ENCODE assay signal across 1 cellular context in genomic region chr11:67379061-67380058, GRCh38.
TF ChIP-seq lines count a peak whose summit lies in the region.

No MANE protein-coding gene starts in this region.

TF ChIP-seq in K562, 482 proteins besides CTCF, POLR2A, EP300 and RAD21 (continues in another document):
- TF ChIP-seq ZKSCAN1 (IDR thresholded peaks at IDR 0.05; ENCODE audit: low read depth, low read length): no peak
- TF ChIP-seq FOXO4 (CRISPR knock-in tag; IDR thresholded peaks at IDR 0.05): peak; percentile 75; the same call in 1 of the 2 replicates
- peak; percentile 52 for TF ChIP-seq HMGN3 (IDR thresholded peaks at IDR 0.05; ENCODE audit: borderline replicate concordance, extremely low read depth, insufficient read length, low read depth, low read length)
- TF ChIP-seq, protein P1, sequence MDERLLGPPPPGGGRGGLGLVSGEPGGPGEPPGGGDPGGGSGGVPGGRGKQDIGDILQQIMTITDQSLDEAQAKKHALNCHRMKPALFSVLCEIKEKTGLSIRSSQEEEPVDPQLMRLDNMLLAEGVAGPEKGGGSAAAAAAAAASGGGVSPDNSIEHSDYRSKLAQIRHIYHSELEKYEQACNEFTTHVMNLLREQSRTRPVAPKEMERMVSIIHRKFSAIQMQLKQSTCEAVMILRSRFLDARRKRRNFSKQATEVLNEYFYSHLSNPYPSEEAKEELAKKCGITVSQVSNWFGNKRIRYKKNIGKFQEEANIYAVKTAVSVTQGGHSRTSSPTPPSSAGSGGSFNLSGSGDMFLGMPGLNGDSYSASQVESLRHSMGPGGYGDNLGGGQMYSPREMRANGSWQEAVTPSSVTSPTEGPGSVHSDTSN (CRISPR knock-in tag; IDR thresholded peaks at IDR 0.05; ENCODE audit: low read depth): no peak
- TF ChIP-seq, protein P1 (tag; conservative IDR thresholded peaks at IDR 0.05; ENCODE audit: low read depth): 0 out of 2 replicates have a peak, but pooled peaks have one; percentile 26
- TF ChIP-seq CTBP1 (IDR thresholded peaks at IDR 0.05; ENCODE audit: borderline replicate concordance): peak; percentile 75; the same call in 1 of the 2 replicates
- TF ChIP-seq FOXK1 (CRISPR knock-in tag; IDR thresholded peaks at IDR 0.05; ENCODE audit: borderline replicate concordance): no peak
- TF ChIP-seq MAFK (IDR thresholded peaks at IDR 0.05; ENCODE audit: low read length): peak; percentile 80
- TF ChIP-seq ZNF12 (CRISPR knock-in tag; IDR thresholded peaks at IDR 0.05): no peak
- peak; percentile 85 for TF ChIP-seq ATF3 (IDR thresholded peaks at IDR 0.05)
- no peak for TF ChIP-seq ATF3 (CRISPR knock-in tag; conservative IDR thresholded peaks at IDR 0.05)
- no peak for TF ChIP-seq CBX1 (IDR thresholded peaks at IDR 0.05; ENCODE audit: low read depth)
- TF ChIP-seq MITF (IDR thresholded peaks at IDR 0.05): no peak
- TF ChIP-seq C11orf30 (IDR thresholded peaks at IDR 0.05; ENCODE audit: low read depth): peak; percentile 92
- peak; percentile 69 for TF ChIP-seq JUN (IDR thresholded peaks at IDR 0.05; ENCODE audit: borderline replicate concordance, low read depth, low read length)
- TF ChIP-seq JUN (CRISPR knock-in tag; IDR thresholded peaks at IDR 0.05; ENCODE audit: borderline replicate concordance): no peak
- peak; percentile 69 for TF ChIP-seq MTA1 (IDR thresholded peaks at IDR 0.05; ENCODE audit: borderline replicate concordance)
- no peak; the same call in 1 of the 2 replicates for TF ChIP-seq MBD2 (IDR thresholded peaks at IDR 0.05; ENCODE audit: borderline replicate concordance, low read depth)
- TF ChIP-seq ZBTB11 (CRISPR knock-in tag; IDR thresholded peaks at IDR 0.05): 0 out of 6 replicates have a peak, but pooled peaks of 1 of the 3 experiments have one; percentile 18
- TF ChIP-seq SMARCE1 (IDR thresholded peaks at IDR 0.05): peak; percentile 89
- TF ChIP-seq, protein P2, sequence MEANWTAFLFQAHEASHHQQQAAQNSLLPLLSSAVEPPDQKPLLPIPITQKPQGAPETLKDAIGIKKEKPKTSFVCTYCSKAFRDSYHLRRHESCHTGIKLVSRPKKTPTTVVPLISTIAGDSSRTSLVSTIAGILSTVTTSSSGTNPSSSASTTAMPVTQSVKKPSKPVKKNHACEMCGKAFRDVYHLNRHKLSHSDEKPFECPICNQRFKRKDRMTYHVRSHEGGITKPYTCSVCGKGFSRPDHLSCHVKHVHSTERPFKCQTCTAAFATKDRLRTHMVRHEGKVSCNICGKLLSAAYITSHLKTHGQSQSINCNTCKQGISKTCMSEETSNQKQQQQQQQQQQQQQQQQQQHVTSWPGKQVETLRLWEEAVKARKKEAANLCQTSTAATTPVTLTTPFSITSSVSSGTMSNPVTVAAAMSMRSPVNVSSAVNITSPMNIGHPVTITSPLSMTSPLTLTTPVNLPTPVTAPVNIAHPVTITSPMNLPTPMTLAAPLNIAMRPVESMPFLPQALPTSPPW (CRISPR knock-in tag; IDR thresholded peaks at IDR 0.05): peak; percentile 52; the same call in 1 of the 2 replicates
- TF ChIP-seq NR1H2 (CRISPR knock-in tag; IDR thresholded peaks at IDR 0.05): 0 out of 2 replicates have a peak, but pooled peaks have one; percentile 43
- TF ChIP-seq RBM34 (IDR thresholded peaks at IDR 0.05; ENCODE audit: borderline replicate concordance, insufficient read depth, low read length): no peak
- no peak for TF ChIP-seq ZNF75A (CRISPR knock-in tag; IDR thresholded peaks at IDR 0.05)
- TF ChIP-seq RNF2 (IDR thresholded peaks at IDR 0.05): 0 out of 2 replicates have a peak, but pooled peaks have one; percentile 30
- TF ChIP-seq ZNF165 (CRISPR knock-in tag; IDR thresholded peaks at IDR 0.05; ENCODE audit: borderline replicate concordance): 0 out of 2 replicates have a peak, but pooled peaks have one; percentile 18
- peak; percentile 86 for TF ChIP-seq DPF2 (IDR thresholded peaks at IDR 0.05)
- no peak for TF ChIP-seq ZFP91 (CRISPR knock-in tag; IDR thresholded peaks at IDR 0.05)
- TF ChIP-seq ZNF316 (IDR thresholded peaks at IDR 0.05): peak; percentile 87
- no peak for TF ChIP-seq WHSC1 (IDR thresholded peaks at IDR 0.05; ENCODE audit: low read length)
- no peak for TF ChIP-seq RB1 (IDR thresholded peaks at IDR 0.05; ENCODE audit: low read depth)
- TF ChIP-seq KLF1 (tag; IDR thresholded peaks at IDR 0.05): peak; percentile 18; the same call in 1 of the 2 replicates
- peak; percentile 90 for TF ChIP-seq ERF (CRISPR knock-in tag; IDR thresholded peaks at IDR 0.05)
- TF ChIP-seq, protein P3, sequence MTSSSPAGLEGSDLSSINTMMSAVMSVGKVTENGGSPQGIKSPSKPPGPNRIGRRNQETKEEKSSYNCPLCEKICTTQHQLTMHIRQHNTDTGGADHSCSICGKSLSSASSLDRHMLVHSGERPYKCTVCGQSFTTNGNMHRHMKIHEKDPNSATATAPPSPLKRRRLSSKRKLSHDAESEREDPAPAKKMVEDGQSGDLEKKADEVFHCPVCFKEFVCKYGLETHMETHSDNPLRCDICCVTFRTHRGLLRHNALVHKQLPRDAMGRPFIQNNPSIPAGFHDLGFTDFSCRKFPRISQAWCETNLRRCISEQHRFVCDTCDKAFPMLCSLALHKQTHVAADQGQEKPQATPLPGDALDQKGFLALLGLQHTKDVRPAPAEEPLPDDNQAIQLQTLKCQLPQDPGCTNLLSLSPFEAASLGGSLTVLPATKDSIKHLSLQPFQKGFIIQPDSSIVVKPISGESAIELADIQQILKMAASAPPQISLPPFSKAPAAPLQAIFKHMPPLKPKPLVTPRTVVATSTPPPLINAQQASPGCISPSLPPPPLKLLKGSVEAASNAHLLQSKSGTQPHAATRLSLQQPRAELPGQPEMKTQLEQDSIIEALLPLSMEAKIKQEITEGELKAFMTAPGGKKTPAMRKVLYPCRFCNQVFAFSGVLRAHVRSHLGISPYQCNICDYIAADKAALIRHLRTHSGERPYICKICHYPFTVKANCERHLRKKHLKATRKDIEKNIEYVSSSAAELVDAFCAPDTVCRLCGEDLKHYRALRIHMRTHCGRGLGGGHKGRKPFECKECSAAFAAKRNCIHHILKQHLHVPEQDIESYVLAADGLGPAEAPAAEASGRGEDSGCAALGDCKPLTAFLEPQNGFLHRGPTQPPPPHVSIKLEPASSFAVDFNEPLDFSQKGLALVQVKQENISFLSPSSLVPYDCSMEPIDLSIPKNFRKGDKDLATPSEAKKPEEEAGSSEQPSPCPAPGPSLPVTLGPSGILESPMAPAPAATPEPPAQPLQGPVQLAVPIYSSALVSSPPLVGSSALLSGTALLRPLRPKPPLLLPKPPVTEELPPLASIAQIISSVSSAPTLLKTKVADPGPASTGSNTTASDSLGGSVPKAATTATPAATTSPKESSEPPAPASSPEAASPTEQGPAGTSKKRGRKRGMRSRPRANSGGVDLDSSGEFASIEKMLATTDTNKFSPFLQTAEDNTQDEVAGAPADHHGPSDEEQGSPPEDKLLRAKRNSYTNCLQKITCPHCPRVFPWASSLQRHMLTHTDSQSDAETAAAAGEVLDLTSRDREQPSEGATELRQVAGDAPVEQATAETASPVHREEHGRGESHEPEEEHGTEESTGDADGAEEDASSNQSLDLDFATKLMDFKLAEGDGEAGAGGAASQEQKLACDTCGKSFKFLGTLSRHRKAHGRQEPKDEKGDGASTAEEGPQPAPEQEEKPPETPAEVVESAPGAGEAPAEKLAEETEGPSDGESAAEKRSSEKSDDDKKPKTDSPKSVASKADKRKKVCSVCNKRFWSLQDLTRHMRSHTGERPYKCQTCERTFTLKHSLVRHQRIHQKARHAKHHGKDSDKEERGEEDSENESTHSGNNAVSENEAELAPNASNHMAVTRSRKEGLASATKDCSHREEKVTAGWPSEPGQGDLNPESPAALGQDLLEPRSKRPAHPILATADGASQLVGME (CRISPR knock-in tag; IDR thresholded peaks at IDR 0.05): peak; percentile 66; the same call in 1 of the 2 replicates
- TF ChIP-seq FOXJ2 (tag; IDR thresholded peaks at IDR 0.05): no peak
- TF ChIP-seq, protein P4, sequence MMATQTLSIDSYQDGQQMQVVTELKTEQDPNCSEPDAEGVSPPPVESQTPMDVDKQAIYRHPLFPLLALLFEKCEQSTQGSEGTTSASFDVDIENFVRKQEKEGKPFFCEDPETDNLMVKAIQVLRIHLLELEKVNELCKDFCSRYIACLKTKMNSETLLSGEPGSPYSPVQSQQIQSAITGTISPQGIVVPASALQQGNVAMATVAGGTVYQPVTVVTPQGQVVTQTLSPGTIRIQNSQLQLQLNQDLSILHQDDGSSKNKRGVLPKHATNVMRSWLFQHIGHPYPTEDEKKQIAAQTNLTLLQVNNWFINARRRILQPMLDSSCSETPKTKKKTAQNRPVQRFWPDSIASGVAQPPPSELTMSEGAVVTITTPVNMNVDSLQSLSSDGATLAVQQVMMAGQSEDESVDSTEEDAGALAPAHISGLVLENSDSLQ (IDR thresholded peaks at IDR 0.05): peak; percentile 67
- TF ChIP-seq NR2C1 (IDR thresholded peaks at IDR 0.05): no peak
- TF ChIP-seq NR2C1 (tag; IDR thresholded peaks at IDR 0.05): 0 out of 2 replicates have a peak, but pooled peaks have one; percentile 10
- TF ChIP-seq HNRNPL (IDR thresholded peaks at IDR 0.05; ENCODE audit: low read depth, low read length): 0 out of 2 replicates have a peak, but pooled peaks have one; percentile 62
- TF ChIP-seq CCNT2 (IDR thresholded peaks at IDR 0.05; ENCODE audit: borderline replicate concordance, extremely low read depth, insufficient read length, low read depth, low read length): peak; percentile 62
- TF ChIP-seq TBP (optimal IDR thresholded peaks at IDR 0.05; ENCODE audit: low read depth, low read length): no peak
- no peak for TF ChIP-seq SRSF7 (optimal IDR thresholded peaks at IDR 0.05; ENCODE audit: low read depth, low read length)
- 0 out of 2 replicates have a peak, but pooled peaks have one; percentile 25 for TF ChIP-seq HIVEP1 (CRISPR knock-in tag; IDR thresholded peaks at IDR 0.05)
